8 cellular contexts compared by ENCODE assay signal in the genomic region with DNA sequence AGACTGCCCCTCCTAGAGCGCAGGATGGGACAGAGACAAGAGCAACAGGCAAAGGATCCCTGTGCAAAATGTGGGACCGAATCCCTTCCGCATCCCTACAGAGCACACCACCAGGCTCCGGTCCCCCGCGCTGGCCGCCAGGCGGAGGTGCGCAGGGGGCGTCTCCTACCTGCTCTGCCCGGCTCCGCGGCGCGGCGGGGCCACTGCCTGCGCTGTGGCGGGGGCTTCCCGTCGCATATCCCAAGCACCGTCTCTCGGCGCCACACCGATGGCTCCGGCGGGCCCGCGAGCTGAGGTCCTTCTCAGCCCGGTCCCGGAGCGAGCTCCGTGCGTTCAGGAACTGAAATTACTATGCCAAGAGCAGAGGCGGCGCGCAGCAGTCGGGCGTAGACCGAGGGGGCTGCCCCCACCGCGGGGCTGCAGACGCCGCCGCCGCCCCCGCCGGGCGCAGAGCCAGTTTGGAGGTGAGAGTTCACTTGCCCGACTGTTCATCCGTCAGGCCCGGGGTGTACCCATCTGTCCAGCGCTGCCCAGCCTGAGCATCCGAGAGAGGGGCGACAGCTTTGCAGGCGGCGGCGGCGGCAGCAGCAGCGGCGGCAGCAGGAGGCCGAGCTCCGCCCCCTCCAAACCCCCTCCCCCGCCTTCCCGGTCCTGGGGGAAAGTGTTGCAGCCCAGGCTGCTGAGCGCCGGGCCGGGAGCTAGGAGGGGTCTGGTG. TPM values are rescaled to one million over a fixed set of nuclear protein-coding genes. Genes with fewer than 3 reads are reported as not detected.
DNase-seq lines count a peak whose midpoint lies in the region; ATAC-seq and TF ChIP-seq lines count a peak whose summit lies in the region.

Gene GPRIN3 (minus strand): TSS at position 355 of the 715 bp plus-strand sequence. CDS start 57,690 bp downstream, outside the sequence.

- H3K4me3 ChIP-seq in SK-N-MC (peak within 1 kb of the TSS; percentile 85), heart left ventricle (peak within 1 kb of the TSS; percentile 62 to 94 (median 80))

- H3K27me3 Mint-ChIP-seq in activated naive CD8-positive, alpha-beta T cell treated with anti-CD3 and anti-CD28 coated beads, Interleukin-2, amount 10 ng/mL, durations not matched to agents 7 days and 5 days = no peaks in the 10 kb centered on the region

- POLR2A ChIA-PET in activated naive CD8-positive, alpha-beta T cell treated with anti-CD3 and anti-CD28 coated beads, Interleukin-2, amount 10 ng/mL, durations not matched to agents 7 days and 5 days (lab: Charles Lee) = interaction anchor here (0.9 to 2.4 kb wide), 6 partner anchors 9 to 19 kb away, joined by 3 to 26 read pairs (median 8); no protein-coding TSS in a partner anchor

- H3K27me3 ChIP-seq in heart left ventricle = peaks cover 0 to 4% (median 0%) of the 10 kb centered on the region in 9 donors

- no peaks in the 10 kb centered on the region for H3K9me3 ChIP-seq in SK-N-MC (ENCODE audit: low read depth, low read length)
- no peaks in the 10 kb centered on the region for H3K9me3 ChIP-seq in heart left ventricle

- H3K4me1 Mint-ChIP-seq in activated naive CD8-positive, alpha-beta T cell treated with anti-CD3 and anti-CD28 coated beads, Interleukin-2, amount 10 ng/mL, durations not matched to agents 7 days and 5 days = peaks cover 38% of the 10 kb centered on the region

- TF ChIP-seq CTCF in 22Rv1 (IDR thresholded peaks at IDR 0.05) (peak; percentile 6; the same call in 1 of the 2 replicates), heart left ventricle (IDR thresholded peaks at IDR 0.05) (peak in 1 of 12 donors; percentile 9)

- peak within 1 kb of the TSS; percentile 97 for H3K4me3 Mint-ChIP-seq in activated naive CD8-positive, alpha-beta T cell treated with anti-CD3 and anti-CD28 coated beads, Interleukin-2, amount 10 ng/mL, durations not matched to agents 7 days and 5 days

- H3K9ac ChIP-seq in SK-N-MC (ENCODE audit: insufficient read length) = peak within 1 kb of the TSS; percentile 22

- H3K27ac Mint-ChIP-seq in activated naive CD8-positive, alpha-beta T cell treated with anti-CD3 and anti-CD28 coated beads, Interleukin-2, amount 10 ng/mL, durations not matched to agents 7 days and 5 days = peak within 1 kb of the TSS; percentile 87

- ATAC-seq in GM18907 (IDR thresholded peaks at IDR 0.05; ENCODE audit: unreplicated experiment) (peak; percentile 84), HG03442 (IDR thresholded peaks at IDR 0.05; ENCODE audit: unreplicated experiment) (peak; percentile 81), heart left ventricle (peak; percentile 38 to 78 (median 68))
- peak; percentile 68 for ATAC-seq in activated naive CD8-positive, alpha-beta T cell treated with anti-CD3 and anti-CD28 coated beads, Interleukin-2, amount 10 ng/mL, durations not matched to agents 7 days and 5 days (ENCODE audit: low read depth)

- peaks cover 0 to 47% (median 18%) of the 10 kb centered on the region in 12 donors for H3K4me1 ChIP-seq in heart left ventricle

- no peaks in the 10 kb centered on the region for H3K9me3 Mint-ChIP-seq in activated naive CD8-positive, alpha-beta T cell treated with anti-CD3 and anti-CD28 coated beads, Interleukin-2, amount 10 ng/mL, durations not matched to agents 7 days and 5 days

- no peak for TF ChIP-seq POLR2A in heart left ventricle (IDR thresholded peaks at IDR 0.05)

- 0 to 1% (median 1%) methylated on average over 29 to 67 of the region's 67 CpGs for WGBS in heart left ventricle, 4 donors

- H3K27ac ChIP-seq in 22Rv1 (no peak within 1 kb of the TSS), SK-N-MC (no peak within 1 kb of the TSS), heart left ventricle (peak within 1 kb of the TSS; percentile 70 to 92 (median 79))

- H3K36me3 Mint-ChIP-seq in activated naive CD8-positive, alpha-beta T cell treated with anti-CD3 and anti-CD28 coated beads, Interleukin-2, amount 10 ng/mL, durations not matched to agents 7 days and 5 days = peaks cover 18% of the 10 kb centered on the region

- intact Hi-C loops in heart left ventricle (cut with DNase I) (loop anchor here in 7 of 10 donors (5.0 to 10.0 kb wide), 7 partner anchors 50 to 127 kb away; no protein-coding TSS in a partner anchor), posterior vena cava (cut with DNase I) (loop anchor here in 1 of 2 donors (2.0 kb wide), 1 partner anchor 69 kb away; no protein-coding TSS in a partner anchor)

- DNase-seq in SK-N-MC (ENCODE audit: low read depth, low spot score) = no peak
- peak; percentile 77 for DNase-seq in activated naive CD8-positive, alpha-beta T cell treated with anti-CD3 and anti-CD28 coated beads, Interleukin-2, amount 10 ng/mL, durations not matched to agents 7 days and 5 days
- peak; percentile 66 to 84 (median 66) for DNase-seq in heart left ventricle
- DNase-seq in posterior vena cava (ENCODE audit: low spot score) = peak; percentile 87
- no peak for DNase-seq in hepatic stellate cell (ENCODE audit: low spot score)

- H3K36me3 ChIP-seq in SK-N-MC (ENCODE audit: insufficient read depth, low read length) = no peaks in the 10 kb centered on the region
- no peaks in the 10 kb centered on the region for H3K36me3 ChIP-seq in heart left ventricle

RNA-seq across cellular contexts. Expression of gene GPRIN3, which starts in this region (rescaled TPM):
- total RNA-seq in activated naive CD8-positive, alpha-beta T cell treated with anti-CD3 and anti-CD28 coated beads, Interleukin-2, amount 10 ng/mL, durations not matched to agents 7 days and 5 days = 10 to 100 TPM; 23.9 to 25.5 TPM
- total RNA-seq in heart left ventricle (10 to 100 TPM in 7 of 9 donors, 1 to 10 TPM in 2; 6.3 to 16.5 (median 13.8) TPM), posterior vena cava (1 to 10 TPM; 3.5 to 5.4 TPM)
- 1 to 10 TPM; 2.4 to 4.4 TPM for polyA plus RNA-seq in heart left ventricle

Comparison
In these comparisons a context has a peak if more than half of its experiments do, and no peak if none do; other contexts are left out.
1. H3K27ac ChIP-seq: peak in heart left ventricle (12 of 12); none in 22Rv1 (single experiment) and SK-N-MC (single experiment).
2. DNase-seq: peak in activated naive CD8-positive, alpha-beta T cell treated with anti-CD3 and anti-CD28 coated beads, Interleukin-2, amount 10 ng/mL, durations not matched to agents 7 days and 5 days (single experiment), heart left ventricle (5 of 5) and posterior vena cava (single experiment); none in SK-N-MC (single experiment) and hepatic stellate cell (single experiment).
3. Peak in every context shown above with its lines, with median percentiles within 50 percentile points of each other: ATAC-seq.